ENCODE assay signal across 15 cellular contexts in the genomic region with DNA sequence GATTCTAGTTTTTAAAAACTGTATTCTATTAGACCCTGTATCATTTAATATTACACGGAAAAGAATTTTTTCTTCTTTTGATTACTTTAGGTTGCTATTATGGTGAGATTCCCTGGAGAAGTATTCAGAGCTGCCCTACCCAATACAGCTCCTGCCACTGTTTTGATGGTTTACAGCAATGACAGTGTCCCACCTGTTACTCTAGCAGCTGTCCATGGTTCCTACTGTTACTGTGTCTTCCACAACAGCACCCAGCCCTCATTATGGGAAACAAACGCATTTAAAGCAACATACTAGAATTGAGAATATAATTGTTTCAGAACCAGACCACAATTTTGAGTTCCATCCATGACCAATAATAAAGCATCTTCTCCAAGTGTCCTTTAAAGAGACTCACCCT.
"Had no signal": no experiment of that assay in that cellular context is flagged by ENCODE, and none has a peak within 500 bp of the region (broad histone marks: within the 10 kb centered on the region; RNA-seq: fewer than 3 reads in every experiment).

No MANE protein-coding gene starts in this region.

- H3K4me3 ChIP-seq: cardiac muscle cell, esophagus squamous epithelium, left ventricle myocardium inferior, skin epidermis, testis had no signal

- DNase-seq: activated CD4-positive, alpha-beta T cell treated with anti-CD3 and anti-CD28 coated beads, Interleukin-2, amount 10 ng/mL, durations not matched to agents 24 days and 14 days; activated naive CD4-positive, alpha-beta T cell treated with anti-CD3 and anti-CD28 coated beads, Interleukin-2, amount 10 ng/mL, durations not matched to agents 7 days and 5 days; esophagus squamous epithelium; foreskin fibroblast; head of caudate nucleus; left ventricle myocardium inferior; mesenchymal stem cell; stimulated activated CD4-positive, alpha-beta T cell treated with anti-CD3 and anti-CD28 coated beads, Interleukin-4, amount 100 ng/mL, for 4 hours; stimulated activated naive CD8-positive, alpha-beta T cell treated with anti-CD3 and anti-CD28 coated beads, Interleukin-15, amount 100 ng/mL, for 72 hours; testis had no signal

- H3K27me3 ChIP-seq: cardiac muscle cell, esophagus squamous epithelium, testis had no signal

- H3K36me3 ChIP-seq: cardiac muscle cell, esophagus squamous epithelium, left ventricle myocardium inferior had no signal

- H3K27ac ChIP-seq: cardiac muscle cell, esophagus squamous epithelium, left ventricle myocardium inferior, skin epidermis, testis had no signal

- ATAC-seq: activated T-helper 17 cell treated with anti-CD3 and anti-CD28 coated beads, Interleukin-2, amount 50 U/mL, for 72 hours; stimulated activated naive CD8-positive, alpha-beta T cell treated with anti-CD3 and anti-CD28 coated beads, Interleukin-15, amount 100 ng/mL, for 72 hours had no signal

- FAIRE-seq: colon, islet of Langerhans had no signal

- H3K9me3 ChIP-seq: esophagus squamous epithelium, left ventricle myocardium inferior, testis had no signal
